28 cellular contexts compared by ENCODE assay signal in the genomic region with DNA sequence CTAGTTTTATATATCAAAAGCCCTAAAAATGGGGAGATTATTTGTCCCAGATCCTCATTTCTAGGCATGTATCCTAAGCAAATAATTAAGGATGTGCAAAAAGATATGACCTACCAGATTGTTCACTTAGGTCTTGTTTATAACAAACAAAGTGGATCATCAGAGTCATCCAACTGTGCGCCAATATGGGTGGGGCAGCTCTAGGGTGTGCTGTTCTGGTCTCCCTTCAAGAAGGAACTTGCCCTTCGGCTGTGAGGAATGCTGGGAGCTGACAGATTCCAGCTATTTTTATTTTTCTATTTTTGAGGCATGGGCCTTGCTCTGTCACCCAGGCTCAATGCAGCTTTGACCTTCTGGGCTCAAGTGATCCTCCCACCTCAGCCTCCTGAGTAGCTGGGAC. TPM values are rescaled to one million over a fixed set of nuclear protein-coding genes. Genes with fewer than 3 reads are reported as not detected.
"Had no signal": no experiment of that assay in that cellular context is flagged by ENCODE, and none has a peak within 500 bp of the region (broad histone marks: within the 10 kb centered on the region; RNA-seq: fewer than 3 reads in every experiment).

No MANE protein-coding gene starts in this region.

- DNase-seq: activated B cell treated with CpG ODN at 0.5 μM for 24 hours; activated CD4-positive, alpha-beta T cell treated with anti-CD3 and anti-CD28 coated beads for 36 hours; activated CD4-positive, alpha-beta T cell treated with anti-CD3 and anti-CD28 coated beads, Interleukin-2, amount 50 U/mL, for 4 hours; activated CD8-positive, alpha-beta memory T cell treated with anti-CD3 and anti-CD28 coated beads for 24 hours; activated CD8-positive, alpha-beta memory T cell treated with anti-CD3 and anti-CD28 coated beads, Interleukin-2, amount 50 U/mL, for 4 hours; activated T-cell treated with anti-CD3 and anti-CD28 coated beads, Interleukin-2, amount 50 U/mL, for 24 hours; cortex of kidney; gastrocnemius medialis; hippocampal formation; mesendoderm; naive thymus-derived CD4-positive, alpha-beta T cell; occipital lobe; sigmoid colon; stimulated activated CD4-positive, alpha-beta T cell treated with anti-CD3 and anti-CD28 coated beads, Interleukin-2, amount 100 ng/mL, for 48 hours; stimulated activated CD8-positive, alpha-beta memory T cell treated with anti-CD3 and anti-CD28 coated beads, Interleukin-4, amount 100 ng/mL, for 48 hours; stimulated activated naive B cell treated with anti-CD40 and anti-IgM and Interleukin-4, amounts not matched to agents 10 μg/mL and 1 μg/mL and 100 μg/mL, for 72 hours; T1000; testis had no signal

- H3K9me3 Mint-ChIP-seq: activated T-helper 17 cell treated with anti-CD3 and anti-CD28 coated beads, Interleukin-2, amount 50 U/mL, for 72 hours; neural crest cell; type B pancreatic cell had no signal

- H3K4me3 Mint-ChIP-seq: activated B cell treated with CpG ODN at 0.5 μM for 24 hours; activated CD4-positive, alpha-beta T cell treated with anti-CD3 and anti-CD28 coated beads for 36 hours; activated naive CD8-positive, alpha-beta T cell; activated T-cell treated with anti-CD3 and anti-CD28 coated beads, Interleukin-2, amount 50 U/mL, for 24 hours; activated T-helper 17 cell treated with anti-CD3 and anti-CD28 coated beads, Interleukin-2, amount 50 U/mL, for 72 hours; naive thymus-derived CD4-positive, alpha-beta T cell; neural crest cell; stimulated activated naive B cell treated with anti-CD40 and anti-IgM and Interleukin-4, amounts not matched to agents 10 μg/mL and 1 μg/mL and 100 μg/mL, for 72 hours; type B pancreatic cell had no signal

- H3K27me3 Mint-ChIP-seq: activated CD4-positive, alpha-beta T cell treated with anti-CD3 and anti-CD28 coated beads for 36 hours; activated naive CD8-positive, alpha-beta T cell; stimulated activated naive B cell treated with anti-CD40 and anti-IgM and Interleukin-4, amounts not matched to agents 10 μg/mL and 1 μg/mL and 100 μg/mL, for 72 hours had no signal

- H3K9me3 ChIP-seq: esophagus muscularis mucosa, gastrocnemius medialis, sigmoid colon, testis, vagina had no signal

- H3K27me3 ChIP-seq: gastrocnemius medialis, sigmoid colon, testis, vagina had no signal

- H3K4me1 Mint-ChIP-seq: activated B cell treated with CpG ODN at 0.5 μM for 24 hours; activated CD4-positive, alpha-beta T cell treated with anti-CD3 and anti-CD28 coated beads for 36 hours; activated T-helper 17 cell treated with anti-CD3 and anti-CD28 coated beads, Interleukin-2, amount 50 U/mL, for 72 hours; naive thymus-derived CD4-positive, alpha-beta T cell; neural crest cell had no signal

- ATAC-seq: activated CD4-positive, alpha-beta T cell treated with anti-CD3 and anti-CD28 coated beads for 36 hours; activated T-helper 17 cell treated with anti-CD3 and anti-CD28 coated beads, Interleukin-2, amount 50 U/mL, for 72 hours; gastrocnemius medialis; naive thymus-derived CD4-positive, alpha-beta T cell; stimulated activated naive B cell treated with anti-CD40 and anti-IgM and Interleukin-4, amounts not matched to agents 10 μg/mL and 1 μg/mL and 100 μg/mL, for 72 hours had no signal

- H3K36me3 ChIP-seq: esophagus muscularis mucosa, gastrocnemius medialis, sigmoid colon, vagina had no signal

- H3K36me3 Mint-ChIP-seq: activated naive CD8-positive, alpha-beta T cell; naive thymus-derived CD4-positive, alpha-beta T cell; stimulated activated naive B cell treated with anti-CD40 and anti-IgM and Interleukin-4, amounts not matched to agents 10 μg/mL and 1 μg/mL and 100 μg/mL, for 72 hours; type B pancreatic cell had no signal

- H3K4me3 ChIP-seq: esophagus muscularis mucosa, gastrocnemius medialis, sigmoid colon, testis, vagina had no signal

- H3K27ac ChIP-seq: esophagus muscularis mucosa, gastrocnemius medialis, sigmoid colon, testis, vagina had no signal

- H3K27ac Mint-ChIP-seq: activated B cell treated with CpG ODN at 0.5 μM for 24 hours; activated CD4-positive, alpha-beta T cell treated with anti-CD3 and anti-CD28 coated beads for 36 hours; activated naive CD8-positive, alpha-beta T cell; activated T-cell treated with anti-CD3 and anti-CD28 coated beads, Interleukin-2, amount 50 U/mL, for 24 hours; activated T-helper 17 cell treated with anti-CD3 and anti-CD28 coated beads, Interleukin-2, amount 50 U/mL, for 72 hours; naive thymus-derived CD4-positive, alpha-beta T cell; stimulated activated naive B cell treated with anti-CD40 and anti-IgM and Interleukin-4, amounts not matched to agents 10 μg/mL and 1 μg/mL and 100 μg/mL, for 72 hours; type B pancreatic cell had no signal

- H3K4me1 ChIP-seq: esophagus muscularis mucosa, gastrocnemius medialis, sigmoid colon, testis, vagina had no signal

RNA-seq across cellular contexts. Expression of gene CHP2, which starts 13.8 kb away (rescaled TPM):
- total RNA-seq: activated B cell treated with CpG ODN at 0.5 μM for 24 hours; activated CD4-positive, alpha-beta T cell treated with anti-CD3 and anti-CD28 coated beads for 36 hours; activated T-helper 17 cell treated with anti-CD3 and anti-CD28 coated beads, Interleukin-2, amount 50 U/mL, for 72 hours; astrocyte; esophagus muscularis mucosa; liver; naive thymus-derived CD4-positive, alpha-beta T cell; neural crest cell; renal cortical epithelial cell; T-helper 1 cell treated with Interleukin-12 subunit alpha and Interleukin-12 subunit beta and Interleukin-4 antibody, amounts not matched to agents 30 ng/mL and 1 ng/mL, for 36 hours had no signal

RNA-seq across cellular contexts. Expression of gene ERN2, which starts 55.6 kb away (rescaled TPM):
- total RNA-seq: activated B cell treated with CpG ODN at 0.5 μM for 24 hours; activated CD4-positive, alpha-beta T cell treated with anti-CD3 and anti-CD28 coated beads for 36 hours; activated T-helper 17 cell treated with anti-CD3 and anti-CD28 coated beads, Interleukin-2, amount 50 U/mL, for 72 hours; astrocyte; naive thymus-derived CD4-positive, alpha-beta T cell; neural crest cell; occipital lobe; T-helper 1 cell treated with Interleukin-12 subunit alpha and Interleukin-12 subunit beta and Interleukin-4 antibody, amounts not matched to agents 30 ng/mL and 1 ng/mL, for 36 hours; vagina had no signal
